Comparison of ENCODE assay signal across 9 cellular contexts in the genomic region with DNA sequence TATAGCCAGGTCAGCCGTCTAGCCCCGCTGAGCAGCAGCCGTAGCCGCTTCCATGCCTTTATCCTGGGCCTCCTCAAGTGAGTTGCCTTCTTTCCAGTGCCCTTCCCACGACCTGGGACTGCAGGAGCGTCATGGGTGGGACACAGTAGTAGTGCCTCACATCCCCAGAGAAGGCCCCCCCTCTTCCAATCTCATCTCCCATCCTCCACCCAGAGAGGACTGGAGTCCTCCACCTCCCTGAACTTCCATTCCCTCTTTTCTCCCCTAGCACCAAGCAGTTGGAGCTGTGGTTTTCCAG. TPM values are rescaled to one million over a fixed set of nuclear protein-coding genes. Genes with fewer than 3 reads are reported as not detected.
A peak's percentile ranks its signal among the peaks of the same experiment; 100 is the strongest.
DNase-seq lines count a peak whose midpoint lies in the region; ATAC-seq and TF ChIP-seq lines count a peak whose summit lies in the region.
"Had no signal": no experiment of that assay in that cellular context is flagged by ENCODE, and none has a peak within 500 bp of the region (broad histone marks: within the 10 kb centered on the region; RNA-seq: fewer than 3 reads in every experiment).

No MANE protein-coding gene starts in this region.

- ATAC-seq in T-helper 17 cell: no peak
- ATAC-seq in sciatic nerve: no peak
- ATAC-seq: left ventricle myocardium superior had no signal

- H4K20me1 ChIP-seq in fibroblast of lung (ENCODE audit: control insufficient read depth, extremely low read depth, insufficient read depth, low read length): peaks cover 5% of the 10 kb centered on the region

- H3K4me3 Mint-ChIP-seq in T-helper 17 cell: no peak overlapping the region

- H3K36me3 ChIP-seq in fibroblast of lung (ENCODE audit: control insufficient read depth, insufficient read depth, low read length) (peaks cover 9% of the 10 kb centered on the region), rectal smooth muscle tissue (ENCODE audit: control insufficient read depth, insufficient read depth, low read length) (peaks cover 9% of the 10 kb centered on the region)

- peak overlapping the region; percentile 72 for H3K9ac ChIP-seq in fibroblast of lung (ENCODE audit: insufficient read depth, low read length)
- no peak overlapping the region for H3K9ac ChIP-seq in rectal smooth muscle tissue (ENCODE audit: low read length)

- no peak overlapping the region for H2AFZ ChIP-seq in fibroblast of lung (ENCODE audit: low read length)

- TF ChIP-seq CTCF in fibroblast of lung (conservative IDR thresholded peaks at IDR 0.05 in 1 of 2, IDR thresholded peaks at IDR 0.05 in 1 of 2; ENCODE audit: low read depth in 1 of 2, low read length in 2 of 2): no peak

- H3K4me2 ChIP-seq in fibroblast of lung (ENCODE audit: extremely low read depth, insufficient read depth, low read length): peak overlapping the region; percentile 96

- no peaks in the 10 kb centered on the region for H3K9me3 ChIP-seq in T-helper 17 cell (ENCODE audit: control insufficient read depth, low read length, poor library complexity, severe bottlenecking)
- H3K9me3 ChIP-seq in fibroblast of lung (ENCODE audit: control insufficient read depth, insufficient read depth, low read depth, low read length): no peaks in the 10 kb centered on the region

- H3K27me3 Mint-ChIP-seq in T-helper 17 cell: no peaks in the 10 kb centered on the region

- H3K4me1 ChIP-seq in fibroblast of lung (ENCODE audit: control insufficient read depth, extremely low read depth, insufficient read depth, low read length): peaks cover 16% of the 10 kb centered on the region
- peaks cover 17% of the 10 kb centered on the region for H3K4me1 ChIP-seq in rectal smooth muscle tissue (ENCODE audit: control insufficient read depth, insufficient read depth, low read length)

- H3K36me3 Mint-ChIP-seq in T-helper 17 cell (ENCODE audit: low read depth): no peaks in the 10 kb centered on the region

- H3K4me3 ChIP-seq in GM08714 (ENCODE audit: low read length): peak overlapping the region; percentile 77; the same call in 1 of the 2 replicates
- peak overlapping the region; percentile 72 to 93 (median 88) for H3K4me3 ChIP-seq in fibroblast of lung (replicated peaks in 1 of 4; ENCODE audit: control extremely low read depth in 1 of 4, insufficient read depth in 1 of 4, low read depth in 3 of 4, low read length in 4 of 4)
- peak overlapping the region; percentile 94 for H3K4me3 ChIP-seq in rectal smooth muscle tissue (ENCODE audit: low read length)

- H3K27ac Mint-ChIP-seq in T-helper 17 cell: peak overlapping the region; percentile 63

- DNase-seq in T-helper 17 cell: no peak
- no peak for DNase-seq in fibroblast of lung (ENCODE audit: low read depth in 2 of 2)
- DNase-seq in stimulated activated CD4-positive, alpha-beta T cell treated with anti-CD3 and anti-CD28 coated beads, Interleukin-1b, Interleukin-23, amount 100 ng/mL, for 48 hours: no peak
- no peak for DNase-seq in posterior vena cava (ENCODE audit: low spot score)
- no peak for DNase-seq in NCI-H1092 treated with DMSO at 0.1 percent for 48 hours (lab: John Stamatoyannopoulos, UW)
- DNase-seq in sciatic nerve (ENCODE audit: low spot score): no peak

- H3K27me3 ChIP-seq in fibroblast of lung (ENCODE audit: control insufficient read depth, insufficient read depth, low read length): no peaks in the 10 kb centered on the region
- no peaks in the 10 kb centered on the region for H3K27me3 ChIP-seq in rectal smooth muscle tissue (ENCODE audit: control insufficient read depth, insufficient read depth, low read length)

- H3K27ac ChIP-seq in fibroblast of lung (ENCODE audit: insufficient read depth, low read length) (peak overlapping the region; percentile 70), rectal smooth muscle tissue (ENCODE audit: low read depth, low read length) (no peak overlapping the region)

- peaks cover 17% of the 10 kb centered on the region for H3K79me2 ChIP-seq in fibroblast of lung (ENCODE audit: control insufficient read depth, insufficient read depth, low read length)

- peaks cover 19% of the 10 kb centered on the region for H3K4me1 Mint-ChIP-seq in T-helper 17 cell

- intact Hi-C loops in posterior vena cava (cut with DNase I): no loop called here
- intact Hi-C loops in sciatic nerve (cut with DNase I): no loop called here

RNA-seq across cellular contexts. Expression of a gene that starts 4.9 kb away (rescaled TPM):
- total RNA-seq in T-helper 17 cell (10 to 100 TPM; 13.2 to 14.8 TPM), fibroblast of lung (9.8 and 12.6 TPM in 2 replicates), posterior vena cava (10 to 100 TPM; 32.5 to 34.6 TPM), sciatic nerve (43.3 TPM)
- polyA plus RNA-seq in fibroblast of lung: 16.4 and 22.8 TPM in 2 replicates
- 19.4 and 30.3 TPM in 2 replicates for polyA plus RNA-seq in fibroblast of lung (2012)
- polyA minus RNA-seq in fibroblast of lung (ENCODE audit: low replicate concordance): 31.4 and 43.0 TPM in 2 replicates

RNA-seq across cellular contexts. Expression of a gene that starts 16.9 kb away (rescaled TPM):
- total RNA-seq in T-helper 17 cell (10 to 100 TPM; 63.0 TPM), fibroblast of lung (279 and 840 TPM in 2 replicates), posterior vena cava (10 to 100 TPM; 86.7 to 93.0 TPM), sciatic nerve (160 TPM)
- 399 TPM in 2 replicates for polyA plus RNA-seq in fibroblast of lung
- 480 and 515 TPM in 2 replicates for polyA plus RNA-seq in fibroblast of lung (2012)
- polyA minus RNA-seq in fibroblast of lung (ENCODE audit: low replicate concordance): 188 and 231 TPM in 2 replicates

RNA-seq across cellular contexts. Expression of a gene that starts 24.3 kb away (rescaled TPM):
- total RNA-seq in T-helper 17 cell: not detected
- not detected in 2 replicates for total RNA-seq in fibroblast of lung
- polyA plus RNA-seq in fibroblast of lung: not detected in 2 replicates
- polyA plus RNA-seq in fibroblast of lung (2012): not detected in 2 replicates
- polyA minus RNA-seq in fibroblast of lung (ENCODE audit: low replicate concordance): not detected in 2 replicates
- total RNA-seq in posterior vena cava: not detected
- not detected for total RNA-seq in sciatic nerve
- total RNA-seq: left ventricle myocardium superior had no signal

RNA-seq across cellular contexts. Expression of a gene that starts 48.3 kb away (rescaled TPM):
- total RNA-seq in T-helper 17 cell (1 to 10 TPM; 1.3 to 1.5 TPM), fibroblast of lung (0.99 and 1.0 TPM in 2 replicates), posterior vena cava (1 to 10 TPM; 1.4 to 1.5 TPM), sciatic nerve (8.0 TPM)
- polyA plus RNA-seq in fibroblast of lung: 0.79 and 0.86 TPM in 2 replicates
- 0.73 and 1.1 TPM in 2 replicates for polyA plus RNA-seq in fibroblast of lung (2012)
- polyA minus RNA-seq in fibroblast of lung (ENCODE audit: low replicate concordance): 7.3 and 11.7 TPM in 2 replicates

RNA-seq across cellular contexts. Expression of a gene that starts 52.2 kb away (rescaled TPM):
- 10 to 100 TPM; 54.8 to 57.8 TPM for total RNA-seq in T-helper 17 cell
- total RNA-seq in fibroblast of lung: 21.3 and 26.8 TPM in 2 replicates
- polyA plus RNA-seq in fibroblast of lung: 34.0 and 40.9 TPM in 2 replicates
- polyA plus RNA-seq in fibroblast of lung (2012): 23.9 and 27.2 TPM in 2 replicates
- polyA minus RNA-seq in fibroblast of lung (ENCODE audit: low replicate concordance): 47.5 and 75.3 TPM in 2 replicates
- total RNA-seq in posterior vena cava: 10 to 100 TPM; 31.2 to 32.3 TPM
- 57.8 TPM for total RNA-seq in sciatic nerve
